Comparison of ENCODE assay signal across 15 cellular contexts in genomic region chr18:79108520-79109215, GRCh38.
"Had no signal": no experiment of that assay in that cellular context is flagged by ENCODE, and none has a peak within 500 bp of the region (broad histone marks: within the 10 kb centered on the region; RNA-seq: fewer than 3 reads in every experiment).

No MANE protein-coding gene starts in this region.

- H3K9me3 ChIP-seq: ascending aorta, breast epithelium, prostate gland, sigmoid colon, tibial artery had no signal

- ATAC-seq: activated T-helper 17 cell treated with anti-CD3 and anti-CD28 coated beads, Interleukin-2, amount 50 U/mL, for 72 hours; effector memory CD8-positive, alpha-beta T cell; stimulated activated effector memory CD8-positive, alpha-beta T cell treated with anti-CD3 and anti-CD28 coated beads, Interleukin-12 subunit alpha, Interleukin-12 subunit beta, amount 100 ng/mL, for 72 hours had no signal

- H3K27me3 ChIP-seq: ascending aorta, breast epithelium, sigmoid colon, tibial artery had no signal

- H3K36me3 ChIP-seq: breast epithelium, prostate gland had no signal

- H3K4me1 ChIP-seq: ascending aorta, breast epithelium, prostate gland, tibial artery had no signal

- H3K27ac ChIP-seq: ascending aorta, breast epithelium, prostate gland, sigmoid colon, tibial artery had no signal

- DNase-seq: activated CD4-positive, CD25-positive, alpha-beta regulatory T cell treated with anti-CD3 and anti-CD28 coated beads, Interleukin-2, amount 50 U/mL, for 72 hours; activated naive CD4-positive, alpha-beta T cell treated with Interleukin-2 at 50 U/mL for 16 hours; dermis blood vessel endothelial cell; effector memory CD8-positive, alpha-beta T cell; sigmoid colon; stimulated activated CD4-positive, alpha-beta T cell treated with anti-CD3 and anti-CD28 coated beads, Interleukin-12 subunit alpha, Interleukin-12 subunit beta, amount 100 ng/mL, for 4 hours; stimulated activated CD4-positive, alpha-beta T cell treated with anti-CD3 and anti-CD28 coated beads, Interleukin-2, amount 100 ng/mL, for 24 hours; T-helper 1 cell; T1000; tibial artery had no signal

- H3K4me3 ChIP-seq: ascending aorta, breast epithelium, prostate gland, sigmoid colon, tibial artery had no signal
